ENCODE assay signal across 8 cellular contexts in genomic region chr3:146542968-146543367, GRCh38. TPM values are rescaled to one million over a fixed set of nuclear protein-coding genes. Genes with fewer than 3 reads are reported as not detected.
DNase-seq lines count a peak whose midpoint lies in the region; ATAC-seq and TF ChIP-seq lines count a peak whose summit lies in the region.

No MANE protein-coding gene starts in this region.

- peak overlapping the region; percentile 75 for H3K56ac ChIP-seq in mesendoderm (ENCODE audit: low read length)

- H2BK15ac ChIP-seq in mesendoderm (replicated peaks; ENCODE audit: low read depth) = no peak overlapping the region

- intact Hi-C loops in heart right ventricle (cut with DNase I) (loop anchor here in 4 of 10 donors (2.0 to 10.0 kb wide), 4 partner anchors 36 to 378 kb away; partner anchors contain the start of genes PLOD2 (in 1 of the 4) and PLSCR2 (in 1 of the 4)), cardiac septum (cut with DNase I) (loop anchor here (10.0 kb wide), 1 partner anchor 208 kb away; no protein-coding TSS in a partner anchor)

- H3K36me3 ChIP-seq in heart right ventricle (peaks cover 0 to 18% (median 0%) of the 10 kb centered on the region in 9 donors), mesendoderm (ENCODE audit: control insufficient read depth, insufficient read depth, low read length) (peaks cover 3% of the 10 kb centered on the region), urinary bladder (ENCODE audit: insufficient read depth) (no peaks in the 10 kb centered on the region)

- H3K27me3 ChIP-seq in heart right ventricle (no peaks in the 10 kb centered on the region), mesendoderm (ENCODE audit: insufficient read depth, low read length, poor library complexity) (no peaks in the 10 kb centered on the region)

- H3K4me2 ChIP-seq in mesendoderm (ENCODE audit: low read length) = peak overlapping the region; percentile 64

- ATAC-seq in heart right ventricle (no peak), GM21619 (IDR thresholded peaks at IDR 0.05; ENCODE audit: unreplicated experiment) (no peak), GM18498 (IDR thresholded peaks at IDR 0.05; ENCODE audit: unreplicated experiment) (no peak)

- H3K4me1 ChIP-seq in heart right ventricle (peaks cover 0 to 53% (median 40%) of the 10 kb centered on the region in 9 donors), mesendoderm (ENCODE audit: control insufficient read depth, low read depth, low read length) (no peaks in the 10 kb centered on the region), urinary bladder (ENCODE audit: insufficient read depth) (no peaks in the 10 kb centered on the region)

- no peak overlapping the region for H4K8ac ChIP-seq in mesendoderm (ENCODE audit: low read depth, low read length)

- no peak overlapping the region for H2BK120ac ChIP-seq in mesendoderm (ENCODE audit: low read depth, low read length)

- peak overlapping the region in 9 of 10 donors; percentile 60 to 90 (median 77) for H3K4me3 ChIP-seq in heart right ventricle
- H3K4me3 ChIP-seq in mesendoderm (ENCODE audit: low read length) = peak overlapping the region; percentile 89
- H3K4me3 ChIP-seq in urinary bladder (ENCODE audit: low read depth, low read length) = peak overlapping the region; percentile 80

- H3K9ac ChIP-seq in mesendoderm (ENCODE audit: low read length) = peak overlapping the region; percentile 94

- no peaks in the 10 kb centered on the region for H3K9me3 ChIP-seq in heart right ventricle

- WGBS in heart right ventricle, 2 donors = 44 to 50% methylated on average over 2 of the region's 2 CpGs
- no CpG with 5 or more reads among the region's 2 CpGs for WGBS in mesendoderm (ENCODE audit: extremely low coverage, insufficient coverage, low lambda C conversion rate)
- WGBS in urinary bladder = 55% methylated on average over 2 of the region's 2 CpGs

- H3K79me2 ChIP-seq in mesendoderm (ENCODE audit: control insufficient read depth, insufficient read depth, low read length) = peaks cover 43% of the 10 kb centered on the region

- H3K27ac ChIP-seq in heart right ventricle (peak overlapping the region in 9 of 10 donors; percentile 91 to 99 (median 97)), mesendoderm (ENCODE audit: low read depth, low read length) (no peak overlapping the region), urinary bladder (ENCODE audit: low read depth) (peak overlapping the region; percentile 39)

- H3K4ac ChIP-seq in mesendoderm (ENCODE audit: low read depth, low read length) = no peak overlapping the region

- no peak overlapping the region for H2BK5ac ChIP-seq in mesendoderm (ENCODE audit: low read length)

- no peak overlapping the region for H3K18ac ChIP-seq in mesendoderm (ENCODE audit: low read length)

- H2AK5ac ChIP-seq in mesendoderm (ENCODE audit: low read length) = no peak overlapping the region

- no peaks in the 10 kb centered on the region for H3K79me1 ChIP-seq in mesendoderm (ENCODE audit: low read length)

- DNase-seq in heart right ventricle (no peak), cardiac septum (ENCODE audit: low spot score) (no peak), astrocyte of the hippocampus (ENCODE audit: low read depth, low spot score) (peak; percentile 7), mesendoderm (peak; percentile 42), NCI-H345 treated with DMSO at 0.1 percent for 48 hours (lab: John Stamatoyannopoulos, UW; ENCODE audit: unreplicated experiment) (no peak)

- no peak for TF ChIP-seq CTCF in heart right ventricle (IDR thresholded peaks at IDR 0.05)

- no peak overlapping the region for H3K23ac ChIP-seq in mesendoderm (ENCODE audit: low read length)

- no peak overlapping the region for H4K5ac ChIP-seq in mesendoderm (ENCODE audit: low read length)

RNA-seq across cellular contexts. Expression of gene PLSCR1, which starts 1.4 kb away (rescaled TPM):
- total RNA-seq in heart right ventricle (10 to 100 TPM; 11.7 to 72.6 (median 22.5) TPM), cardiac septum (43.5 TPM), urinary bladder (97.8 TPM)
- polyA plus RNA-seq in heart right ventricle (10 to 100 TPM; 12.1 to 16.9 TPM), urinary bladder (51.3 TPM)
- polyA plus RNA-seq in mesendoderm (2013, experiment 1 of 2) = 55.1 TPM
- polyA plus RNA-seq in mesendoderm (2013, experiment 2 of 2) = 57.2 TPM

Comparison
In these comparisons a context has a peak if more than half of its experiments do, and no peak if none do; other contexts are left out.
1. DNase-seq: peak in astrocyte of the hippocampus (single experiment) and mesendoderm (single experiment); none in heart right ventricle (0 of 2), cardiac septum (single experiment) and NCI-H345 treated with DMSO at 0.1 percent for 48 hours (single experiment).
2. Peak in every context shown above with its lines, with median percentiles within 50 percentile points of each other: H3K4me3 ChIP-seq.